In genomic region chr9:98795295-98795955, GRCh38 we compare ENCODE assay signal across 2 cellular contexts.
TF ChIP-seq lines count a peak whose summit lies in the region.

No MANE protein-coding gene starts in this region.

TF ChIP-seq in SK-N-SH, 30 proteins besides CTCF, POLR2A, EP300 and RAD21 (continued from another document):
- TF ChIP-seq PBX3 (IDR thresholded peaks at IDR 0.05) = no peak
- no peak for TF ChIP-seq SIN3A (IDR thresholded peaks at IDR 0.05; ENCODE audit: borderline replicate concordance, low read depth, low read length)
- no peak for TF ChIP-seq EZH2phosphoT487 (IDR thresholded peaks at IDR 0.05; ENCODE audit: borderline replicate concordance, low read depth)
- no peak for TF ChIP-seq SMC3 (IDR thresholded peaks at IDR 0.05; ENCODE audit: low read depth, low read length)

TF ChIP-seq in SK-N-SH treated with all-trans-retinoic acid at 6 μM for 48 hours, 23 proteins besides CTCF, POLR2A, EP300 and RAD21 (continued from another document):
- TF ChIP-seq PATZ1 (CRISPR knock-in tag; IDR thresholded peaks at IDR 0.05; ENCODE audit: borderline replicate concordance) = no peak
- no peak for TF ChIP-seq PPARA (CRISPR knock-in tag; IDR thresholded peaks at IDR 0.05; ENCODE audit: borderline replicate concordance)
- TF ChIP-seq BACH2 (CRISPR knock-in tag; IDR thresholded peaks at IDR 0.05; ENCODE audit: borderline replicate concordance) = no peak
- TF ChIP-seq TCF4 (CRISPR knock-in tag; IDR thresholded peaks at IDR 0.05; ENCODE audit: borderline replicate concordance) = no peak
- TF ChIP-seq ZNF8 (CRISPR knock-in tag; IDR thresholded peaks at IDR 0.05) = no peak
- TF ChIP-seq, protein P1, sequence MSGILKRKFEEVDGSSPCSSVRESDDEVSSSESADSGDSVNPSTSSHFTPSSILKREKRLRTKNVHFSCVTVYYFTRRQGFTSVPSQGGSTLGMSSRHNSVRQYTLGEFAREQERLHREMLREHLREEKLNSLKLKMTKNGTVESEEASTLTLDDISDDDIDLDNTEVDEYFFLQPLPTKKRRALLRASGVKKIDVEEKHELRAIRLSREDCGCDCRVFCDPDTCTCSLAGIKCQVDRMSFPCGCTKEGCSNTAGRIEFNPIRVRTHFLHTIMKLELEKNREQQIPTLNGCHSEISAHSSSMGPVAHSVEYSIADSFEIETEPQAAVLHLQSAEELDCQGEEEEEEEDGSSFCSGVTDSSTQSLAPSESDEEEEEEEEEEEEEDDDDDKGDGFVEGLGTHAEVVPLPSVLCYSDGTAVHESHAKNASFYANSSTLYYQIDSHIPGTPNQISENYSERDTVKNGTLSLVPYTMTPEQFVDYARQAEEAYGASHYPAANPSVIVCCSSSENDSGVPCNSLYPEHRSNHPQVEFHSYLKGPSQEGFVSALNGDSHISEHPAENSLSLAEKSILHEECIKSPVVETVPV (CRISPR knock-in tag; IDR thresholded peaks at IDR 0.05) = no peak
- no peak for TF ChIP-seq ZNF70 (CRISPR knock-in tag; IDR thresholded peaks at IDR 0.05)
- no peak for TF ChIP-seq ZC3H10 (CRISPR knock-in tag; IDR thresholded peaks at IDR 0.05)
- no peak for TF ChIP-seq GLIS3 (CRISPR knock-in tag; IDR thresholded peaks at IDR 0.05)
